Comparison of ENCODE assay signal across 8 cellular contexts in genomic region chr11:67288198-67288451, GRCh38. TPM values are rescaled to one million over a fixed set of nuclear protein-coding genes. Genes with fewer than 3 reads are reported as not detected.
DNase-seq lines count a peak whose midpoint lies in the region; ATAC-seq and TF ChIP-seq lines count a peak whose summit lies in the region.

No MANE protein-coding gene starts in this region.

- no TSS peak for BruUV-seq in mammary epithelial cell (replicated peaks; lab: Mats Ljungman, UMichigan)

- H3K9ac ChIP-seq in mammary epithelial cell (ENCODE audit: insufficient read depth, low read length): peak overlapping the region; percentile 17

- dilution Hi-C loops in mammary epithelial cell (cut with HindIII; ENCODE audit: low sequenced_read_pairs): no loop called here

- in situ Hi-C loops in mammary epithelial cell (cut with MboI; ENCODE audit: low sequenced_read_pairs in 2 of 2): no loop called here

- no peaks in the 10 kb centered on the region for H3K9me3 ChIP-seq in mammary epithelial cell (replicated peaks; ENCODE audit: insufficient read depth, low read length)
- H3K9me3 ChIP-seq in muscle layer of duodenum (ENCODE audit: control insufficient read depth in 1 of 2, low read length in 2 of 2): no peaks in the 10 kb centered on the region

- H3K4me3 ChIP-seq in AG04449 (ENCODE audit: low read depth, low read length): peak overlapping the region; percentile 77
- H3K4me3 ChIP-seq in mammary epithelial cell (replicated peaks in 1 of 3; ENCODE audit: insufficient read depth in 1 of 3, low read depth in 2 of 3, low read length in 3 of 3): peak overlapping the region in 2 of 3 experiments; percentile 0 to 45
- H3K4me3 ChIP-seq in muscle layer of duodenum (ENCODE audit: low read depth in 1 of 2, low read length in 2 of 2): peak overlapping the region; percentile 64 to 93

- no peaks in the 10 kb centered on the region for H3K27me3 ChIP-seq in mammary epithelial cell (ENCODE audit: insufficient read depth, low read length)
- no peaks in the 10 kb centered on the region for H3K27me3 ChIP-seq in muscle layer of duodenum (ENCODE audit: low read depth, low read length)

- DNase-seq in AG04449 (ENCODE audit: low read depth, low spot score): no peak
- no peak for DNase-seq in mammary epithelial cell
- DNase-seq in COLO668 (lab: John Stamatoyannopoulos, UW; ENCODE audit: unreplicated experiment): no peak
- DNase-seq in NCI-H1105 (lab: John Stamatoyannopoulos, UW): no peak
- no peak for DNase-seq in glomerular visceral epithelial cell (ENCODE audit: extremely low spot score)

- TF ChIP-seq CTCF in AG04449 (IDR thresholded peaks at IDR 0.05; ENCODE audit: insufficient read depth, low read length, missing control alignments): no peak
- TF ChIP-seq CTCF in mammary epithelial cell (conservative IDR thresholded peaks at IDR 0.05 in 1 of 2, IDR thresholded peaks at IDR 0.05 in 1 of 2; ENCODE audit: extremely low read depth in 1 of 2, insufficient read depth in 1 of 2, low read depth in 1 of 2, low read length in 2 of 2): no peak

- 17% methylated on average over 4 of the region's 4 CpGs for WGBS in mammary epithelial cell (ENCODE audit: low coverage, missing lambda C conversion rate)

- H3K4me1 ChIP-seq in mammary epithelial cell (ENCODE audit: insufficient read depth, low read length) (peaks cover 29% of the 10 kb centered on the region), muscle layer of duodenum (ENCODE audit: control insufficient read depth in 1 of 2, insufficient read depth in 2 of 2, low read length in 2 of 2) (peaks cover 16 to 50% of the 10 kb centered on the region in 2 donors)

- intact Hi-C loops in mammary epithelial cell (cut with micrococcal nuclease): loop anchor here (1.0 kb wide), 2 partner anchors 21 to 29 kb away; no protein-coding TSS in a partner anchor

- no peaks in the 10 kb centered on the region for H4K20me1 ChIP-seq in mammary epithelial cell (ENCODE audit: insufficient read depth, low read length)

- ATAC-seq in HG02610 (IDR thresholded peaks at IDR 0.05; ENCODE audit: unreplicated experiment) (peak; percentile 1), GM18870 (IDR thresholded peaks at IDR 0.05; ENCODE audit: unreplicated experiment) (no peak)

- peak overlapping the region; percentile 99 for H3K4me2 ChIP-seq in mammary epithelial cell (ENCODE audit: insufficient read depth, low read depth, low read length)

- POLR2A ChIA-PET in AG04449 (lab: Yijun Ruan, JAX): interaction anchor here (0.6 to 2.7 kb wide), 5 partner anchors 10 to 48 kb away, joined by 3 to 18 read pairs (median 3); partner anchors contain the start of gene SSH3

- peaks cover 32% of the 10 kb centered on the region for H3K79me2 ChIP-seq in mammary epithelial cell (ENCODE audit: insufficient read depth, low read length)

- H3K27ac ChIP-seq in mammary epithelial cell (ENCODE audit: insufficient read depth, low read depth, low read length) (peak overlapping the region; percentile 57), muscle layer of duodenum (ENCODE audit: low read length) (peak overlapping the region; percentile 99)

- H3K36me3 ChIP-seq in mammary epithelial cell (ENCODE audit: insufficient read depth, low read length) (peaks cover 8% of the 10 kb centered on the region), muscle layer of duodenum (ENCODE audit: control insufficient read depth in 1 of 2, insufficient read depth in 2 of 2, low read length in 2 of 2) (peaks cover 20 to 51% of the 10 kb centered on the region in 2 donors)

- peak overlapping the region; percentile 40 for H2AFZ ChIP-seq in mammary epithelial cell (ENCODE audit: low read depth, low read length)

- CTCF ChIA-PET in AG04449 (lab: Yijun Ruan, JAX): interaction anchor here (1.2 to 3.5 kb wide), 6 partner anchors 10 to 207 kb away, joined by 3 to 34 read pairs (median 8); no protein-coding TSS in a partner anchor
- CTCF ChIA-PET in mammary epithelial cell (lab: Charles Lee; ENCODE audit: low non-redundant PET): interaction anchor here (0.8 kb wide), 1 partner anchor 233 kb away, joined by 4 read pairs; no protein-coding TSS in a partner anchor

RNA-seq across cellular contexts. Expression of gene ANKRD13D, which starts 1.0 kb away (rescaled TPM):
- 10 to 100 TPM; 25.7 to 56.7 TPM for total RNA-seq in mammary epithelial cell
- polyA plus RNA-seq in mammary epithelial cell: 29.0 TPM
- polyA minus RNA-seq in mammary epithelial cell: 34.7 TPM

RNA-seq across cellular contexts. Expression of gene SSH3, which starts 15.2 kb away (rescaled TPM):
- 10 to 100 TPM; 47.0 to 86.9 TPM for total RNA-seq in mammary epithelial cell
- polyA plus RNA-seq in mammary epithelial cell: 34.8 TPM
- 21.2 TPM for polyA minus RNA-seq in mammary epithelial cell

RNA-seq across cellular contexts. Expression of gene GRK2, which starts 21.9 kb away (rescaled TPM):
- total RNA-seq in mammary epithelial cell: 10 to 100 TPM; 31.7 to 55.4 TPM
- polyA plus RNA-seq in mammary epithelial cell: 37.8 TPM
- 81.3 TPM for polyA minus RNA-seq in mammary epithelial cell

Comparison
In these comparisons a context has a peak if more than half of its experiments do, and no peak if none do; other contexts are left out.
1. H3K4me3 ChIP-seq: peak in every context shown above with its lines; median percentile 78 in muscle layer of duodenum; 77 in AG04449; 22 in mammary epithelial cell.